8 cellular contexts compared by ENCODE assay signal in genomic region chrX:118324588-118324987, GRCh38.
"Had no signal": no experiment of that assay in that cellular context is flagged by ENCODE, and none has a peak within 500 bp of the region (broad histone marks: within the 10 kb centered on the region; RNA-seq: fewer than 3 reads in every experiment).

No MANE protein-coding gene starts in this region.

- DNase-seq: H9, HCEC 1CT, IMR-90, KBM-7 had no signal

- H3K4me3 ChIP-seq: GM23338 had no signal

- ATAC-seq: GM23338 had no signal

- H3K4me2 ChIP-seq: GM23338 had no signal

- H2AFZ ChIP-seq: GM23338 had no signal

- FAIRE-seq: H1, H54, HTR-8/SVneo had no signal
